Comparison of ENCODE assay signal across 8 cellular contexts in genomic region chr22:41197046-41197807, GRCh38. TPM values are rescaled to one million over a fixed set of nuclear protein-coding genes. Genes with fewer than 3 reads are reported as not detected.
DNase-seq lines count a peak whose midpoint lies in the region; ATAC-seq and TF ChIP-seq lines count a peak whose summit lies in the region.

No MANE protein-coding gene starts in this region.

- DNase-seq in GM04504 (ENCODE audit: low read depth): peak; percentile 17
- peak; percentile 78 for DNase-seq in NCI-H1092 treated with DMSO at 0.1 percent for 48 hours (lab: John Stamatoyannopoulos, UW)
- peak; percentile 86 for DNase-seq in T-helper 2 cell treated with Interferon-gamma antibody and Interleukin-4, amounts not matched to agents 5 μg/mL and 100 μg/mL, for 36 hours (ENCODE audit: low spot score)
- DNase-seq in anterior cingulate cortex (lab: John Stamatoyannopoulos, UW): peak in 55 of 58 donors; percentile 18 to 87 (median 75)
- peak; percentile 83 for DNase-seq in hepatic stellate cell (ENCODE audit: low spot score)
- DNase-seq in vagina (ENCODE audit: extremely low spot score in 2 of 2): no peak

- H3K9ac ChIP-seq in rectal smooth muscle tissue (ENCODE audit: low read length): peak overlapping the region; percentile 24

- H3K4me3 ChIP-seq in rectal smooth muscle tissue (ENCODE audit: low read length): peak overlapping the region; percentile 99
- peak overlapping the region; percentile 78 to 80 for H3K4me3 ChIP-seq in vagina

- intact Hi-C loops in vagina (cut with DNase I): no loop called here

- H3K27me3 ChIP-seq in rectal smooth muscle tissue (ENCODE audit: control insufficient read depth, insufficient read depth, low read length): no peaks in the 10 kb centered on the region
- H3K27me3 ChIP-seq in vagina: no peaks in the 10 kb centered on the region

- no peaks in the 10 kb centered on the region for H3K9me3 ChIP-seq in vagina

- H3K27me3 Mint-ChIP-seq in T-helper 2 cell treated with Interferon-gamma antibody and Interleukin-4, amounts not matched to agents 5 μg/mL and 100 μg/mL, for 36 hours (ENCODE audit: low read depth): peaks cover 33% of the 10 kb centered on the region

- H3K4me1 Mint-ChIP-seq in T-helper 2 cell treated with Interferon-gamma antibody and Interleukin-4, amounts not matched to agents 5 μg/mL and 100 μg/mL, for 36 hours (ENCODE audit: low read depth): peaks cover 11% of the 10 kb centered on the region

- ATAC-seq in HG02588 (IDR thresholded peaks at IDR 0.05; ENCODE audit: unreplicated experiment): peak; percentile 78

- TF ChIP-seq CTCF in vagina (IDR thresholded peaks at IDR 0.05): peak in 1 of 3 experiments; percentile 19

- TF ChIP-seq POLR2A in vagina (IDR thresholded peaks at IDR 0.05): no peak

- no peak overlapping the region for H3K27ac ChIP-seq in rectal smooth muscle tissue (ENCODE audit: low read depth, low read length)
- peak overlapping the region; percentile 31 for H3K27ac ChIP-seq in vagina

- H3K4me1 ChIP-seq in rectal smooth muscle tissue (ENCODE audit: control insufficient read depth, insufficient read depth, low read length) (peaks cover 4% of the 10 kb centered on the region), vagina (peaks cover 21% of the 10 kb centered on the region)

- H3K36me3 ChIP-seq in rectal smooth muscle tissue (ENCODE audit: control insufficient read depth, insufficient read depth, low read length) (no peaks in the 10 kb centered on the region), vagina (no peaks in the 10 kb centered on the region)

- no peaks in the 10 kb centered on the region for H3K36me3 Mint-ChIP-seq in T-helper 2 cell treated with Interferon-gamma antibody and Interleukin-4, amounts not matched to agents 5 μg/mL and 100 μg/mL, for 36 hours (ENCODE audit: low read depth)

- no peak overlapping the region for H3K27ac Mint-ChIP-seq in T-helper 2 cell treated with Interferon-gamma antibody and Interleukin-4, amounts not matched to agents 5 μg/mL and 100 μg/mL, for 36 hours

- peak overlapping the region; percentile 84 for H3K4me3 Mint-ChIP-seq in T-helper 2 cell treated with Interferon-gamma antibody and Interleukin-4, amounts not matched to agents 5 μg/mL and 100 μg/mL, for 36 hours

- H3K9me3 Mint-ChIP-seq in T-helper 2 cell treated with Interferon-gamma antibody and Interleukin-4, amounts not matched to agents 5 μg/mL and 100 μg/mL, for 36 hours: no peaks in the 10 kb centered on the region

RNA-seq across cellular contexts. Expression of gene L3MBTL2, which starts 7.9 kb away (rescaled TPM):
- total RNA-seq in vagina: 11.8 TPM

RNA-seq across cellular contexts. Expression of gene CHADL, which starts 43.5 kb away (rescaled TPM):
- 3.7 TPM for total RNA-seq in vagina

Comparison
In these comparisons a context has a peak if more than half of its experiments do, and no peak if none do; other contexts are left out.
1. DNase-seq: peak in GM04504 (single experiment), NCI-H1092 treated with DMSO at 0.1 percent for 48 hours (single experiment), T-helper 2 cell treated with Interferon-gamma antibody and Interleukin-4, amounts not matched to agents 5 μg/mL and 100 μg/mL, for 36 hours (single experiment), anterior cingulate cortex (55 of 58) and hepatic stellate cell (single experiment); none in vagina (0 of 2).